In the genomic region with DNA sequence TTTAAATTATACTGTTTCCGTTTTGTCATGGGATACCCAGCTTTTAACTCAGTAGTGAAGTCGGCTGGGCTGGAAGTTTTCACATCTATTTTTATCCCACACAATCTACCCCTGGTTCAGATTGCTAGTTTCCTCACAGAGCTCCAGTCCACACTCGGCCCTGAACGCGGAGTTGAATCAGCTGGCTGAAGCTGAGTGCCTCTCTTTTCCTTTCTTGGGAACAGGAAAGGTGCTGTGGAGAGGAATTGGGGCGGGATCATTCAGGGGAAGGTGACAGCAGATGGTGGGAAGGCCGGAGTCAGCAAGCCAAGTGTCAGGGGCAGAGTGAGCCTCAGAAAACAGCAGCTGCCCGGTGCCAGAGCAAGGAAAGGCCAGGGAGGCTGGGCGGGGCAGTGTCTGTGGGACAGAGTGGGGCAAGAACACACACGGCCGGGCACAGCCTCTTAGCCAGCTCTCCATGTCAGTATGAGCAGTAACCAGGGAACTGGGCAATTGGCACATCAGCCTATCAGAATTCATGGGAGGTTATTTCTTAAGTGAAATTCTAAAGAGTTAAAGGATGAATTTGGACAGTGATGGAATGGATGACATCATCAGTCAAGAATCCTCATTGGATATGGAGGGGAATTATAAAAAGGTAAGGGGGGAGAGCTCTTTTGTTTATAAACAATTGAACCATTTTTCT, we compare ENCODE assay signal across 7 cellular contexts. TPM values are rescaled to one million over a fixed set of nuclear protein-coding genes. Genes with fewer than 3 reads are reported as not detected.
DNase-seq lines count a peak whose midpoint lies in the region; ATAC-seq and TF ChIP-seq lines count a peak whose summit lies in the region.

No MANE protein-coding gene starts in this region.

- peaks cover 2% of the 10 kb centered on the region for H3K4me1 Mint-ChIP-seq in T-helper 17 cell

- H3K27ac ChIP-seq in ascending aorta (peak overlapping the region; percentile 78 to 80), hepatocyte (peak overlapping the region; percentile 75), skeletal muscle tissue (ENCODE audit: low read depth, low read length) (peak overlapping the region; percentile 97)

- peaks cover 11% of the 10 kb centered on the region for H3K79me2 ChIP-seq in hepatocyte

- peaks cover 40% of the 10 kb centered on the region for H3K27me3 Mint-ChIP-seq in T-helper 17 cell

- H3K36me3 ChIP-seq in HAP-1 (replicated peaks), result no peaks in the 10 kb centered on the region
- H3K36me3 ChIP-seq in ascending aorta, result no peaks in the 10 kb centered on the region
- no peaks in the 10 kb centered on the region for H3K36me3 ChIP-seq in hepatocyte (replicated peaks; ENCODE audit: insufficient read depth, low read depth)
- no peaks in the 10 kb centered on the region for H3K36me3 ChIP-seq in skeletal muscle tissue (ENCODE audit: control insufficient read depth in 3 of 3, insufficient read depth in 3 of 3, low read length in 3 of 3)

- peak overlapping the region; percentile 57 for H3K4me2 ChIP-seq in hepatocyte

- H3K27ac Mint-ChIP-seq in T-helper 17 cell, result no peak overlapping the region

- H3K4me1 ChIP-seq in HAP-1 (peaks cover 45% of the 10 kb centered on the region), ascending aorta (peaks cover 10 to 39% of the 10 kb centered on the region in 2 donors), hepatocyte (ENCODE audit: insufficient read depth) (peaks cover 46% of the 10 kb centered on the region), skeletal muscle tissue (ENCODE audit: control insufficient read depth in 3 of 3, insufficient read depth in 3 of 3, low read length in 3 of 3) (peaks cover 31 to 64% (median 42%) of the 10 kb centered on the region in 3 donors)

- 35% methylated on average over 11 of the region's 11 CpGs for WGBS in hepatocyte (ENCODE audit: low lambda C conversion rate, missing lambda C conversion rate)

- no peaks in the 10 kb centered on the region for H3K9me2 ChIP-seq in hepatocyte (replicated peaks; ENCODE audit: insufficient read depth)

- H3K9me3 ChIP-seq in HAP-1 (peaks cover 1% of the 10 kb centered on the region; the same call in 1 of the 2 replicates), ascending aorta (no peaks in the 10 kb centered on the region), hepatocyte (ENCODE audit: low read depth) (no peaks in the 10 kb centered on the region), skeletal muscle tissue (ENCODE audit: control insufficient read depth in 3 of 3, low read length in 3 of 3) (no peaks in the 10 kb centered on the region), T-helper 17 cell (ENCODE audit: control insufficient read depth, low read length, poor library complexity, severe bottlenecking) (no peaks in the 10 kb centered on the region)

- H4K20me1 ChIP-seq in hepatocyte (ENCODE audit: insufficient read depth, poor library complexity, severe bottlenecking), result no peaks in the 10 kb centered on the region

- in situ Hi-C loops in HAP-1 (cut with MboI; ENCODE audit: low sequenced_read_pairs), result no loop called here

- TF ChIP-seq CTCF in ascending aorta (IDR thresholded peaks at IDR 0.05) (no peak), hepatocyte (IDR thresholded peaks at IDR 0.05; ENCODE audit: poor library complexity) (no peak)

- peak overlapping the region; percentile 83 to 90 (median 84) for H3K9ac ChIP-seq in skeletal muscle tissue (ENCODE audit: low read depth in 1 of 3, low read length in 3 of 3)

- H3K27me3 ChIP-seq in HAP-1 (ENCODE audit: low read depth), result no peaks in the 10 kb centered on the region
- H3K27me3 ChIP-seq in ascending aorta, result no peaks in the 10 kb centered on the region
- H3K27me3 ChIP-seq in hepatocyte, result no peaks in the 10 kb centered on the region
- H3K27me3 ChIP-seq in skeletal muscle tissue (ENCODE audit: control insufficient read depth in 3 of 3, insufficient read depth in 3 of 3, low read length in 3 of 3), result no peaks in the 10 kb centered on the region

- DNase-seq in HAP-1 (ENCODE audit: low spot score in 2 of 2) (peak; percentile 48 to 72), ascending aorta (ENCODE audit: low spot score in 2 of 2) (peak; percentile 11 to 72), hepatocyte (ENCODE audit: low spot score) (peak; percentile 45), T-helper 17 cell (no peak)

- peaks cover 2% of the 10 kb centered on the region for H3K36me3 Mint-ChIP-seq in T-helper 17 cell (ENCODE audit: low read depth)

- H2AFZ ChIP-seq in hepatocyte, result peak overlapping the region; percentile 41

- ATAC-seq in HG03108 (IDR thresholded peaks at IDR 0.05; ENCODE audit: unreplicated experiment), result no peak
- ATAC-seq in T-helper 17 cell, result no peak
- no peak for ATAC-seq in HG02798 (IDR thresholded peaks at IDR 0.05; ENCODE audit: poor library complexity, unreplicated experiment)

- no peak overlapping the region for H3K4me3 ChIP-seq in HAP-1
- peak overlapping the region in 1 of 2 donors; percentile 49 for H3K4me3 ChIP-seq in ascending aorta
- H3K4me3 ChIP-seq in hepatocyte, result no peak overlapping the region
- H3K4me3 ChIP-seq in skeletal muscle tissue (ENCODE audit: low read length in 3 of 3), result peak overlapping the region; percentile 52 to 84 (median 76)

- intact Hi-C loops in ascending aorta (cut with DNase I), result loop anchor here (1.0 kb wide), 1 partner anchor 91 kb away; no protein-coding TSS in a partner anchor

- no peak overlapping the region for H3K4me3 Mint-ChIP-seq in T-helper 17 cell

RNA-seq across cellular contexts. Expression of a gene that starts 13.3 kb away (rescaled TPM):
- total RNA-seq in ascending aorta (11.7 TPM), hepatocyte (3.8 and 12.6 TPM in 2 replicates), skeletal muscle tissue (11.0 TPM), T-helper 17 cell (not detected)
- 4.3 and 5.2 TPM in 2 replicates for polyA plus RNA-seq in hepatocyte

Comparison
In these comparisons a context has a peak if more than half of its experiments do, and no peak if none do; other contexts are left out.
1. DNase-seq: peak in HAP-1 (2 of 2), ascending aorta (2 of 2) and hepatocyte (single experiment); none in T-helper 17 cell (0 of 3).
2. H3K4me3 ChIP-seq: peak in skeletal muscle tissue (3 of 3); none in HAP-1 (single experiment) and hepatocyte (single experiment).
3. Peak in every context shown above with its lines, with median percentiles within 50 percentile points of each other: H3K27ac ChIP-seq.